1 cellular context compared by ENCODE assay signal in genomic region chr12:96501139-96501741, GRCh38.
A peak's percentile ranks its signal among the peaks of the same experiment; 100 is the strongest.
TF ChIP-seq lines count a peak whose summit lies in the region.

No MANE protein-coding gene starts in this region.

TF ChIP-seq in GM12878, 131 proteins besides CTCF, POLR2A, EP300 and RAD21 (continued from another document):
- TF ChIP-seq ZNF687 (IDR thresholded peaks at IDR 0.05): peak; percentile 70
- peak; percentile 38; the same call in 1 of the 2 replicates for TF ChIP-seq DPF2 (IDR thresholded peaks at IDR 0.05)
- TF ChIP-seq KAT2A (conservative IDR thresholded peaks at IDR 0.05; ENCODE audit: control insufficient read depth, low read depth, low read length): no peak
- TF ChIP-seq NFIC (IDR thresholded peaks at IDR 0.05; ENCODE audit: low read depth, low read length): peak; percentile 34; the same call in 1 of the 2 replicates
- peak; percentile 38; the same call in 1 of the 2 replicates for TF ChIP-seq CREB1 (IDR thresholded peaks at IDR 0.05; ENCODE audit: low read depth)
- peak; percentile 36; the same call in 1 of the 2 replicates for TF ChIP-seq PAX5 (IDR thresholded peaks at IDR 0.05; ENCODE audit: borderline replicate concordance, low read depth, low read length)
- peak; percentile 9; the same call in 1 of the 2 replicates for TF ChIP-seq JUNB (IDR thresholded peaks at IDR 0.05)
- TF ChIP-seq SREBF1 (IDR thresholded peaks at IDR 0.05; ENCODE audit: low read length): no peak
- TF ChIP-seq SIX5 (IDR thresholded peaks at IDR 0.05; ENCODE audit: low read depth, low read length, severe bottlenecking): no peak
- TF ChIP-seq IKZF1 (conservative IDR thresholded peaks at IDR 0.05): peak; percentile 58
- TF ChIP-seq SIN3A (IDR thresholded peaks at IDR 0.05; ENCODE audit: low read depth, low read length): no peak
- no peak for TF ChIP-seq YY1 (IDR thresholded peaks at IDR 0.05; ENCODE audit: low read depth, low read length)
